1 cellular context compared by ENCODE assay signal in genomic region chr16:57507414-57508083, GRCh38.
TF ChIP-seq lines count a peak whose summit lies in the region.

No MANE protein-coding gene starts in this region.

TF ChIP-seq in SK-N-SH, 30 proteins besides CTCF, POLR2A, EP300 and RAD21 (continued from another document):
- TF ChIP-seq IRF3 (IDR thresholded peaks at IDR 0.05; ENCODE audit: low read depth, low read length) = no peak
